ENCODE assay signal across 20 cellular contexts in the genomic region with DNA sequence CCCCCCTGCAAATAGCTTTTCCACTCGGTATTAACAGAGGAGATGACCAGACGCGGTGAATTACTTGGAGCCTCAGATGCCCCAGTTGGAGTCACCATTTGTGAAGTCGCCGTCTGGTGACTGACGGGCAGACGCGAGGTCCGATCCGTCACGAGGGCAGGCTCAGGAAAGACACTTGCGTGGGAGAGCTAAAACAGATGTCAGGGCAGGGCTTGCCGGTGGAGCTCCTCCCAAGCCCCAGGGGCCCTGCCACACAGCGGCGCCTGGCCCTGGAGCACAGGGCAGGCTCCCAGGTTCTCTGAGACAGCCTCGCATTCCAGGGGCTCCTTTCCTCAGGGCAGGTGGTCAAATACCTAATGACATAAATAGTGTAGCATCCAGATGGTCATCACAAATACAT.
"Had no signal": no experiment of that assay in that cellular context is flagged by ENCODE, and none has a peak within 500 bp of the region (broad histone marks: within the 10 kb centered on the region; RNA-seq: fewer than 3 reads in every experiment).

No MANE protein-coding gene starts in this region.

- H3K36me3 Mint-ChIP-seq: immature natural killer cell; memory B cell; natural killer cell treated with Interleukin-12 subunit alpha and Interleukin-12 subunit beta and Interleukin-15 and Interleukin-18, amount 100 ng/mL, for 72 hours; stimulated activated naive B cell treated with anti-CD40 and anti-IgM and Interleukin-4, amounts not matched to agents 10 μg/mL and 1 μg/mL and 100 μg/mL, for 72 hours had no signal

- H3K4me3 ChIP-seq: dorsolateral prefrontal cortex, lower lobe of right lung, psoas muscle, right lobe of liver, thoracic aorta, transverse colon had no signal

- H3K36me3 ChIP-seq: lower lobe of right lung, right lobe of liver, thoracic aorta, transverse colon had no signal

- H3K27me3 ChIP-seq: right lobe of liver, transverse colon had no signal

- H3K4me1 Mint-ChIP-seq: immature natural killer cell; memory B cell; stimulated activated naive B cell treated with anti-CD40 and anti-IgM and Interleukin-4, amounts not matched to agents 10 μg/mL and 1 μg/mL and 100 μg/mL, for 72 hours; stimulated activated naive CD8-positive, alpha-beta T cell treated with anti-CD3 and anti-CD28 coated beads, Interleukin-15, amount 100 ng/mL, for 72 hours had no signal

- H3K27ac ChIP-seq: dorsolateral prefrontal cortex, lower lobe of right lung, psoas muscle, right lobe of liver, thoracic aorta, transverse colon had no signal

- ATAC-seq: left colon; lower lobe of right lung; psoas muscle; right lobe of liver; stimulated activated naive B cell treated with anti-CD40 and anti-IgM and Interleukin-4, amounts not matched to agents 10 μg/mL and 1 μg/mL and 100 μg/mL, for 72 hours; stimulated activated naive CD8-positive, alpha-beta T cell treated with anti-CD3 and anti-CD28 coated beads, Interleukin-15, amount 100 ng/mL, for 72 hours had no signal

- H3K27ac Mint-ChIP-seq: immature natural killer cell; memory B cell; natural killer cell treated with Interleukin-12 subunit alpha and Interleukin-12 subunit beta and Interleukin-15 and Interleukin-18, amount 100 ng/mL, for 72 hours; stimulated activated naive B cell treated with anti-CD40 and anti-IgM and Interleukin-4, amounts not matched to agents 10 μg/mL and 1 μg/mL and 100 μg/mL, for 72 hours; stimulated activated naive CD8-positive, alpha-beta T cell treated with anti-CD3 and anti-CD28 coated beads, Interleukin-15, amount 100 ng/mL, for 72 hours had no signal

- DNase-seq: central memory CD4-positive, alpha-beta T cell; cortex of kidney; dorsolateral prefrontal cortex; effector CD8-positive, alpha-beta T cell; immature natural killer cell; left colon; lower lobe of right lung; midbrain; psoas muscle; retina; right lobe of liver; stimulated activated CD4-positive, alpha-beta T cell treated with anti-CD3 and anti-CD28 coated beads, Interleukin-2, amount 100 ng/mL, for 24 hours; stimulated activated CD4-positive, alpha-beta T cell treated with anti-CD3 and anti-CD28 coated beads, Interleukin-4, amount 100 ng/mL, for 4 hours; stimulated activated naive B cell treated with anti-CD40 and anti-IgM and Interleukin-4, amounts not matched to agents 10 μg/mL and 1 μg/mL and 100 μg/mL, for 72 hours; stimulated activated naive CD8-positive, alpha-beta T cell treated with anti-CD3 and anti-CD28 coated beads, Interleukin-15, amount 100 ng/mL, for 72 hours; substantia nigra; transverse colon had no signal

- H3K9me3 Mint-ChIP-seq: immature natural killer cell; natural killer cell treated with Interleukin-12 subunit alpha and Interleukin-12 subunit beta and Interleukin-15 and Interleukin-18, amount 100 ng/mL, for 72 hours had no signal

- H3K4me1 ChIP-seq: lower lobe of right lung, psoas muscle, right lobe of liver, transverse colon had no signal

- H3K4me3 Mint-ChIP-seq: immature natural killer cell; memory B cell; natural killer cell treated with Interleukin-12 subunit alpha and Interleukin-12 subunit beta and Interleukin-15 and Interleukin-18, amount 100 ng/mL, for 72 hours; stimulated activated naive B cell treated with anti-CD40 and anti-IgM and Interleukin-4, amounts not matched to agents 10 μg/mL and 1 μg/mL and 100 μg/mL, for 72 hours; stimulated activated naive CD8-positive, alpha-beta T cell treated with anti-CD3 and anti-CD28 coated beads, Interleukin-15, amount 100 ng/mL, for 72 hours had no signal

- H3K9me3 ChIP-seq: lower lobe of right lung, psoas muscle, right lobe of liver, thoracic aorta, transverse colon had no signal
